1 cellular context compared by ENCODE assay signal in the genomic region with DNA sequence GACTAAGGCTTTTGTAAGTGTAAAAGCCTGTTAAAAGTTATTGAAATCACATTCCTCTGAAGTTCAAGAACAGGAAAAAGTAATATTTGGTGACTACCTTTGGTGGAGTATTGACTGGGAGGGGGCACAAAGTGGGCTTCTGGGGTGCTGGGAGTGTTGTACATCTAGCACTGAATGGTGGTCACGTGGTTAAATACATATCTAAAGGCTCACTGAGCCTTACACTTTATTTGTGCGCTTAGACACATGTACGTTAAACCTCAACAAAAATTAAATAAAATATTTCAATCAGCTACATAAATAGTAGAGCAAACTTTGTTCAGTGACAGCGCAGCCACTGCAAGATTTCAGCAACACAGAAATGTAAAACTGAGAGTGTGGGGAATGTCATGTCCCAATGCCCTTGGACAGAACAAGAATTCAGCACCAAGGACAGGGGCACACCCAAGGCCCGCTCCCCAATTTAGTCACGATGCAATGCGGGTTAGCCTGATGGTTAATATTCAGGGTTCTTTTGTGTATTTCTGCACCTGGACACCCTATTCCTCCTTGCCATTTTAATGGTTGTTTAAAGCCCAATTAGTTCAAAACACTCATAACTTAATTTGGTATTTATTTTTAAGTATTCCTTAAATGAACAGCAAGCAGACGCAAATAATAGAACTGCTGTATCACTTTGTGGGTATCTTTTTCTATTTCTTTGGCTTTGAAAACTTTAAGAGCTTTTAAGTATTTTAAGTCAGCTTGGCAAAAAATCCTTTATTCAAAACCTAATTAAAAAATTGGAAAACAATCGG.
A peak's percentile ranks its signal among the peaks of the same experiment; 100 is the strongest.
TF ChIP-seq lines count a peak whose summit lies in the region.

No MANE protein-coding gene starts in this region.

TF ChIP-seq in HepG2, 621 proteins besides CTCF, POLR2A, EP300 and RAD21 (continued from another document and continues in another):
- TF ChIP-seq, protein P1, sequence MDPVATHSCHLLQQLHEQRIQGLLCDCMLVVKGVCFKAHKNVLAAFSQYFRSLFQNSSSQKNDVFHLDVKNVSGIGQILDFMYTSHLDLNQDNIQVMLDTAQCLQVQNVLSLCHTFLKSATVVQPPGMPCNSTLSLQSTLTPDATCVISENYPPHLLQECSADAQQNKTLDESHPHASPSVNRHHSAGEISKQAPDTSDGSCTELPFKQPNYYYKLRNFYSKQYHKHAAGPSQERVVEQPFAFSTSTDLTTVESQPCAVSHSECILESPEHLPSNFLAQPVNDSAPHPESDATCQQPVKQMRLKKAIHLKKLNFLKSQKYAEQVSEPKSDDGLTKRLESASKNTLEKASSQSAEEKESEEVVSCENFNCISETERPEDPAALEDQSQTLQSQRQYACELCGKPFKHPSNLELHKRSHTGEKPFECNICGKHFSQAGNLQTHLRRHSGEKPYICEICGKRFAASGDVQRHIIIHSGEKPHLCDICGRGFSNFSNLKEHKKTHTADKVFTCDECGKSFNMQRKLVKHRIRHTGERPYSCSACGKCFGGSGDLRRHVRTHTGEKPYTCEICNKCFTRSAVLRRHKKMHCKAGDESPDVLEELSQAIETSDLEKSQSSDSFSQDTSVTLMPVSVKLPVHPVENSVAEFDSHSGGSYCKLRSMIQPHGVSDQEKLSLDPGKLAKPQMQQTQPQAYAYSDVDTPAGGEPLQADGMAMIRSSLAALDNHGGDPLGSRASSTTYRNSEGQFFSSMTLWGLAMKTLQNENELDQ (CRISPR knock-in tag; IDR thresholded peaks at IDR 0.05; ENCODE audit: borderline replicate concordance): no peak
- TF ChIP-seq ZSCAN12 (CRISPR knock-in tag; IDR thresholded peaks at IDR 0.05) (peak; percentile 87; the same call in 1 of the 2 replicates), ZFP62 (CRISPR knock-in tag; IDR thresholded peaks at IDR 0.05) (no peak), HNF4G (IDR thresholded peaks at IDR 0.05; ENCODE audit: borderline replicate concordance, low read depth, low read length) (no peak), HNF4G (CRISPR knock-in tag; IDR thresholded peaks at IDR 0.05; ENCODE audit: borderline replicate concordance, low read depth) (no peak), ZNF619 (CRISPR knock-in tag; IDR thresholded peaks at IDR 0.05) (no peak), ZNF788 (CRISPR knock-in tag; IDR thresholded peaks at IDR 0.05; ENCODE audit: borderline replicate concordance) (no peak), ZFP36L1 (CRISPR knock-in tag; IDR thresholded peaks at IDR 0.05) (no peak), ZFP90 (CRISPR knock-in tag; IDR thresholded peaks at IDR 0.05; ENCODE audit: borderline replicate concordance) (peak; percentile 58; the same call in 1 of the 2 replicates), ZNF331 (CRISPR knock-in tag; IDR thresholded peaks at IDR 0.05) (peak; percentile 78), SETDB1 (CRISPR knock-in tag; IDR thresholded peaks at IDR 0.05; ENCODE audit: borderline replicate concordance) (no peak), ZNF296 (CRISPR knock-in tag; conservative IDR thresholded peaks at IDR 0.05) (no peak), ZNF747 (CRISPR knock-in tag; IDR thresholded peaks at IDR 0.05; ENCODE audit: borderline replicate concordance) (no peak), FOXC1 (CRISPR knock-in tag; IDR thresholded peaks at IDR 0.05; ENCODE audit: borderline replicate concordance) (no peak), ZNF577 (CRISPR knock-in tag; IDR thresholded peaks at IDR 0.05; ENCODE audit: borderline replicate concordance, low read depth) (no peak), ZNF24 (IDR thresholded peaks at IDR 0.05) (no peak), ZNF557 (CRISPR knock-in tag; IDR thresholded peaks at IDR 0.05) (peak; percentile 85; the same call in 1 of the 2 replicates), TOE1 (CRISPR knock-in tag; IDR thresholded peaks at IDR 0.05) (no peak), MEF2D (CRISPR knock-in tag; IDR thresholded peaks at IDR 0.05) (0 out of 2 replicates have a peak, but pooled peaks have one; percentile 27)
- TF ChIP-seq, protein P2, sequence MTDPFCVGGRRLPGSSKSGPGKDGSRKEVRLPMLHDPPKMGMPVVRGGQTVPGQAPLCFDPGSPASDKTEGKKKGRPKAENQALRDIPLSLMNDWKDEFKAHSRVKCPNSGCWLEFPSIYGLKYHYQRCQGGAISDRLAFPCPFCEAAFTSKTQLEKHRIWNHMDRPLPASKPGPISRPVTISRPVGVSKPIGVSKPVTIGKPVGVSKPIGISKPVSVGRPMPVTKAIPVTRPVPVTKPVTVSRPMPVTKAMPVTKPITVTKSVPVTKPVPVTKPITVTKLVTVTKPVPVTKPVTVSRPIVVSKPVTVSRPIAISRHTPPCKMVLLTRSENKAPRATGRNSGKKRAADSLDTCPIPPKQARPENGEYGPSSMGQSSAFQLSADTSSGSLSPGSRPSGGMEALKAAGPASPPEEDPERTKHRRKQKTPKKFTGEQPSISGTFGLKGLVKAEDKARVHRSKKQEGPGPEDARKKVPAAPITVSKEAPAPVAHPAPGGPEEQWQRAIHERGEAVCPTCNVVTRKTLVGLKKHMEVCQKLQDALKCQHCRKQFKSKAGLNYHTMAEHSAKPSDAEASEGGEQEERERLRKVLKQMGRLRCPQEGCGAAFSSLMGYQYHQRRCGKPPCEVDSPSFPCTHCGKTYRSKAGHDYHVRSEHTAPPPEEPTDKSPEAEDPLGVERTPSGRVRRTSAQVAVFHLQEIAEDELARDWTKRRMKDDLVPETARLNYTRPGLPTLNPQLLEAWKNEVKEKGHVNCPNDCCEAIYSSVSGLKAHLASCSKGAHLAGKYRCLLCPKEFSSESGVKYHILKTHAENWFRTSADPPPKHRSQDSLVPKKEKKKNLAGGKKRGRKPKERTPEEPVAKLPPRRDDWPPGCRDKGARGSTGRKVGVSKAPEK (CRISPR knock-in tag; IDR thresholded peaks at IDR 0.05; ENCODE audit: borderline replicate concordance): no peak
- TF ChIP-seq, protein P3, sequence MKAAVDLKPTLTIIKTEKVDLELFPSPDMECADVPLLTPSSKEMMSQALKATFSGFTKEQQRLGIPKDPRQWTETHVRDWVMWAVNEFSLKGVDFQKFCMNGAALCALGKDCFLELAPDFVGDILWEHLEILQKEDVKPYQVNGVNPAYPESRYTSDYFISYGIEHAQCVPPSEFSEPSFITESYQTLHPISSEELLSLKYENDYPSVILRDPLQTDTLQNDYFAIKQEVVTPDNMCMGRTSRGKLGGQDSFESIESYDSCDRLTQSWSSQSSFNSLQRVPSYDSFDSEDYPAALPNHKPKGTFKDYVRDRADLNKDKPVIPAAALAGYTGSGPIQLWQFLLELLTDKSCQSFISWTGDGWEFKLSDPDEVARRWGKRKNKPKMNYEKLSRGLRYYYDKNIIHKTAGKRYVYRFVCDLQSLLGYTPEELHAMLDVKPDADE (CRISPR knock-in tag; IDR thresholded peaks at IDR 0.05): 0 out of 2 replicates have a peak, but pooled peaks have one; percentile 59
- TF ChIP-seq, protein P4, sequence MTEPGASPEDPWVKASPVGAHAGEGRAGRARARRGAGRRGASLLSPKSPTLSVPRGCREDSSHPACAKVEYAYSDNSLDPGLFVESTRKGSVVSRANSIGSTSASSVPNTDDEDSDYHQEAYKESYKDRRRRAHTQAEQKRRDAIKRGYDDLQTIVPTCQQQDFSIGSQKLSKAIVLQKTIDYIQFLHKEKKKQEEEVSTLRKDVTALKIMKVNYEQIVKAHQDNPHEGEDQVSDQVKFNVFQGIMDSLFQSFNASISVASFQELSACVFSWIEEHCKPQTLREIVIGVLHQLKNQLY (CRISPR knock-in tag; IDR thresholded peaks at IDR 0.05): no peak
- TF ChIP-seq, protein P5, sequence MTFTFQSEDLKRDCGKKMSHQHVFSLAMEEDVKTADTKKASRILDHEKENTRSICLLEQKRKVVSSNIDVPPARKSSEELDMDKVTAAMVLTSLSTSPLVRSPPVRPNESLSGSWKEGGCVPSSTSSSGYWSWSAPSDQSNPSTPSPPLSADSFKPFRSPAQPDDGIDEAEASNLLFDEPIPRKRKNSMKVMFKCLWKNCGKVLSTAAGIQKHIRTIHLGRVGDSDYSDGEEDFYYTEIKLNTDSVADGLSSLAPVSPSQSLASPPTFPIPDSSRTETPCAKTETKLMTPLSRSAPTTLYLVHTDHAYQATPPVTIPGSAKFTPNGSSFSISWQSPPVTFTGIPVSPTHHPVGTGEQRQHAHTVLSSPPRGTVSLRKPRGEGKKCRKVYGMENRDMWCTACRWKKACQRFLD (CRISPR knock-in tag; IDR thresholded peaks at IDR 0.05; ENCODE audit: borderline replicate concordance): no peak
- TF ChIP-seq, protein P6, sequence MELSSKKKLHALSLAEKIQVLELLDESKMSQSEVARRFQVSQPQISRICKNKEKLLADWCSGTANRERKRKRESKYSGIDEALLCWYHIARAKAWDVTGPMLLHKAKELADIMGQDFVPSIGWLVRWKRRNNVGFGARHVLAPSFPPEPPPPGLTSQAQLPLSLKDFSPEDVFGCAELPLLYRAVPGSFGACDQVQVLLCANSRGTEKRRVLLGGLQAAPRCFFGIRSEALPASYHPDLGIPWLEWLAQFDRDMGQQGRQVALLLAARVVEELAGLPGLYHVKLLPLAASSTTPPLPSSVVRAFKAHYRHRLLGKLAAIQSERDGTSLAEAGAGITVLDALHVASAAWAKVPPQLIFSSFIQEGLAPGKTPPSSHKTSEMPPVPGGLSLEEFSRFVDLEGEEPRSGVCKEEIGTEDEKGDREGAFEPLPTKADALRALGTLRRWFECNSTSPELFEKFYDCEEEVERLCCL (CRISPR knock-in tag; IDR thresholded peaks at IDR 0.05; ENCODE audit: borderline replicate concordance): peak; percentile 48; the same call in 1 of the 2 replicates
- TF ChIP-seq, protein P7, sequence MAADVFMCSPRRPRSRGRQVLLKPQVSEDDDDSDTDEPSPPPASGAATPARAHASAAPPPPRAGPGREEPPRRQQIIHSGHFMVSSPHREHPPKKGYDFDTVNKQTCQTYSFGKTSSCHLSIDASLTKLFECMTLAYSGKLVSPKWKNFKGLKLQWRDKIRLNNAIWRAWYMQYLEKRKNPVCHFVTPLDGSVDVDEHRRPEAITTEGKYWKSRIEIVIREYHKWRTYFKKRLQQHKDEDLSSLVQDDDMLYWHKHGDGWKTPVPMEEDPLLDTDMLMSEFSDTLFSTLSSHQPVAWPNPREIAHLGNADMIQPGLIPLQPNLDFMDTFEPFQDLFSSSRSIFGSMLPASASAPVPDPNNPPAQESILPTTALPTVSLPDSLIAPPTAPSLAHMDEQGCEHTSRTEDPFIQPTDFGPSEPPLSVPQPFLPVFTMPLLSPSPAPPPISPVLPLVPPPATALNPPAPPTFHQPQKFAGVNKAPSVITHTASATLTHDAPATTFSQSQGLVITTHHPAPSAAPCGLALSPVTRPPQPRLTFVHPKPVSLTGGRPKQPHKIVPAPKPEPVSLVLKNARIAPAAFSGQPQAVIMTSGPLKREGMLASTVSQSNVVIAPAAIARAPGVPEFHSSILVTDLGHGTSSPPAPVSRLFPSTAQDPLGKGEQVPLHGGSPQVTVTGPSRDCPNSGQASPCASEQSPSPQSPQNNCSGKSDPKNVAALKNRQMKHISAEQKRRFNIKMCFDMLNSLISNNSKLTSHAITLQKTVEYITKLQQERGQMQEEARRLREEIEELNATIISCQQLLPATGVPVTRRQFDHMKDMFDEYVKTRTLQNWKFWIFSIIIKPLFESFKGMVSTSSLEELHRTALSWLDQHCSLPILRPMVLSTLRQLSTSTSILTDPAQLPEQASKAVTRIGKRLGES (CRISPR knock-in tag; IDR thresholded peaks at IDR 0.05; ENCODE audit: borderline replicate concordance): peak; percentile 88
- TF ChIP-seq, protein P8, sequence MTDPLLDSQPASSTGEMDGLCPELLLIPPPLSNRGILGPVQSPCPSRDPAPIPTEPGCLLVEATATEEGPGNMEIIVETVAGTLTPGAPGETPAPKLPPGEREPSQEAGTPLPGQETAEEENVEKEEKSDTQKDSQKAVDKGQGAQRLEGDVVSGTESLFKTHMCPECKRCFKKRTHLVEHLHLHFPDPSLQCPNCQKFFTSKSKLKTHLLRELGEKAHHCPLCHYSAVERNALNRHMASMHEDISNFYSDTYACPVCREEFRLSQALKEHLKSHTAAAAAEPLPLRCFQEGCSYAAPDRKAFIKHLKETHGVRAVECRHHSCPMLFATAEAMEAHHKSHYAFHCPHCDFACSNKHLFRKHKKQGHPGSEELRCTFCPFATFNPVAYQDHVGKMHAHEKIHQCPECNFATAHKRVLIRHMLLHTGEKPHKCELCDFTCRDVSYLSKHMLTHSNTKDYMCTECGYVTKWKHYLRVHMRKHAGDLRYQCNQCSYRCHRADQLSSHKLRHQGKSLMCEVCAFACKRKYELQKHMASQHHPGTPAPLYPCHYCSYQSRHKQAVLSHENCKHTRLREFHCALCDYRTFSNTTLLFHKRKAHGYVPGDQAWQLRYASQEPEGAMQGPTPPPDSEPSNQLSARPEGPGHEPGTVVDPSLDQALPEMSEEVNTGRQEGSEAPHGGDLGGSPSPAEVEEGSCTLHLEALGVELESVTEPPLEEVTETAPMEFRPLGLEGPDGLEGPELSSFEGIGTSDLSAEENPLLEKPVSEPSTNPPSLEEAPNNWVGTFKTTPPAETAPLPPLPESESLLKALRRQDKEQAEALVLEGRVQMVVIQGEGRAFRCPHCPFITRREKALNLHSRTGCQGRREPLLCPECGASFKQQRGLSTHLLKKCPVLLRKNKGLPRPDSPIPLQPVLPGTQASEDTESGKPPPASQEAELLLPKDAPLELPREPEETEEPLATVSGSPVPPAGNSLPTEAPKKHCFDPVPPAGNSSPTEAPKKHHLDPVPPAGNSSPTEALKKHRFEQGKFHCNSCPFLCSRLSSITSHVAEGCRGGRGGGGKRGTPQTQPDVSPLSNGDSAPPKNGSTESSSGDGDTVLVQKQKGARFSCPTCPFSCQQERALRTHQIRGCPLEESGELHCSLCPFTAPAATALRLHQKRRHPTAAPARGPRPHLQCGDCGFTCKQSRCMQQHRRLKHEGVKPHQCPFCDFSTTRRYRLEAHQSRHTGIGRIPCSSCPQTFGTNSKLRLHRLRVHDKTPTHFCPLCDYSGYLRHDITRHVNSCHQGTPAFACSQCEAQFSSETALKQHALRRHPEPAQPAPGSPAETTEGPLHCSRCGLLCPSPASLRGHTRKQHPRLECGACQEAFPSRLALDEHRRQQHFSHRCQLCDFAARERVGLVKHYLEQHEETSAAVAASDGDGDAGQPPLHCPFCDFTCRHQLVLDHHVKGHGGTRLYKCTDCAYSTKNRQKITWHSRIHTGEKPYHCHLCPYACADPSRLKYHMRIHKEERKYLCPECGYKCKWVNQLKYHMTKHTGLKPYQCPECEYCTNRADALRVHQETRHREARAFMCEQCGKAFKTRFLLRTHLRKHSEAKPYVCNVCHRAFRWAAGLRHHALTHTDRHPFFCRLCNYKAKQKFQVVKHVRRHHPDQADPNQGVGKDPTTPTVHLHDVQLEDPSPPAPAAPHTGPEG (CRISPR knock-in tag; IDR thresholded peaks at IDR 0.05): 0 out of 2 replicates have a peak, but pooled peaks have one; percentile 57
- TF ChIP-seq, protein P9, sequence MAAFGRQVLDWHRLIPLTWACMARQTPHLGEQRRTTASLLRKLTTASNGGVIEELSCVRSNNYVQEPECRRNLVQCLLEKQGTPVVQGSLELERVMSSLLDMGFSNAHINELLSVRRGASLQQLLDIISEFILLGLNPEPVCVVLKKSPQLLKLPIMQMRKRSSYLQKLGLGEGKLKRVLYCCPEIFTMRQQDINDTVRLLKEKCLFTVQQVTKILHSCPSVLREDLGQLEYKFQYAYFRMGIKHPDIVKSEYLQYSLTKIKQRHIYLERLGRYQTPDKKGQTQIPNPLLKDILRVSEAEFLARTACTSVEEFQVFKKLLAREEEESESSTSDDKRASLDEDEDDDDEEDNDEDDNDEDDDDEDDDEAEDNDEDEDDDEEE (CRISPR knock-in tag; IDR thresholded peaks at IDR 0.05): no peak
